8 cellular contexts compared by ENCODE assay signal in the genomic region with DNA sequence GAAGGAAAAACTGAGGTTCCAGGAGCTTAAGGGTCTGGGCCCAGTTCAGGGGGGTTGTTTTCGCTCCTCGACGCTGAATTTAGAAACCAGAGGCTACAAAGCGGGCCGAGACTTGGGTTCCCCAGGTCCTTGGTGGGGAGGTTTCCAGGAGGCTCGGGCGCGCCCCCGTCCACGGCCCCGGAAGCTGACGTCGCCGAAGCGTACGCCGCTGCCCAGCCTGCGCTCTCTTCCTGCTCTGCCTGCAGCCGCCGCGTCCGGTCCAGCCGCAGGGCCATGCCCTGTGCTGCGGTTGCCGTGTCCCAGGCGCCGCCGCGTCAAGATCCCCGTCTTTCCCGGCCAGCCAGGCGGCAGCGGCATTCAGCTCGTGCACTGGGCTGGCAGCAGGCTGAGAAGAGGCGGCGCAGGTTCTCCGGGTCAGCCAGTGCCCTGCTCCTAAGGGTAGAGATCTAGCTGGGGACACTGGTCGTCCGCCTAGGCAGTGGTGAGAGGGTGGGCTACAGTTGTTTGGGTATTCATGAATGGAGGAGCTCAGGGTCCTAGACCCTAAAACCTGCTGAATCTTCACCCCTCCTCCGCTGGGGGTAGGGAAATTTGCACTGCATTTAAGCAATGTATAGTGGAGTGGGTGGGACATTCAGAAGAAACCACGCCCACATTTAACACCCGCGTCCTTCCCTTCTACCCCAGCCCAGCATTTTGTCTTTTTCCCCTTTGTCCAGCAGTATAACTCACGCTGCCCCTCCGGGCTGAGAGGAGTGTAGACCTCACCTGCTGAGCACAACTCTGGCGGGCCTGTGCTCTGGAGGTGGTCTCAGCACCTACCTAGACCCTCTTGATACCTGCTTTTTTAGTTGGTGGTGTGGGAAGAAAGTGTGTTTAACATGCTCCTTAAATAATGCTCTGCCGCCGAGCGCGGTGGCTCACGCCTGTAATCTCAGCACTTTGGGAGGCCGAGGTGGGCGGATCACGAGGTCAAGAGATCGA.
A peak's percentile ranks its signal among the peaks of the same experiment; 100 is the strongest.
DNase-seq lines count a peak whose midpoint lies in the region; ATAC-seq lines count a peak whose summit lies in the region.

No MANE protein-coding gene starts in this region.

- ATAC-seq in GM19035 (IDR thresholded peaks at IDR 0.05; ENCODE audit: unreplicated experiment): peak; percentile 66
- ATAC-seq in HG03432 (IDR thresholded peaks at IDR 0.05; ENCODE audit: unreplicated experiment): peak; percentile 66

- peak; percentile 86 for DNase-seq in AG08396 (ENCODE audit: low spot score)
- DNase-seq in NOMO-1 treated with DMSO at 0.1 percent for 48 hours (lab: John Stamatoyannopoulos, UW; ENCODE audit: unreplicated experiment): peak; percentile 64
- peak; percentile 68 for DNase-seq in activated T-cell treated with anti-CD3 and anti-CD28 coated beads for 1 hour (ENCODE audit: low read depth)
- DNase-seq in epidermal melanocyte (ENCODE audit: insufficient read length, low spot score): peak; percentile 44
- DNase-seq in midbrain (lab: John Stamatoyannopoulos, UW): peak; percentile 88
- DNase-seq in stimulated activated CD8-positive, alpha-beta memory T cell treated with anti-CD3 and anti-CD28 coated beads, Interleukin-15, amount 100 ng/mL, for 4 hours (ENCODE audit: low read depth in 2 of 2): peak; percentile 49 to 51

Comparison
In these comparisons a context has a peak if more than half of its experiments do, and no peak if none do; other contexts are left out.
1. Peak in every context shown above with its lines: DNase-seq and ATAC-seq.